8 cellular contexts compared by ENCODE assay signal in genomic region chr16:96935-97381, GRCh38. TPM values are rescaled to one million over a fixed set of nuclear protein-coding genes. Genes with fewer than 3 reads are reported as not detected.
DNase-seq lines count a peak whose midpoint lies in the region; ATAC-seq and TF ChIP-seq lines count a peak whose summit lies in the region.

No MANE protein-coding gene starts in this region.

- peak; percentile 99 for TF ChIP-seq CTCF in AG09319 (IDR thresholded peaks at IDR 0.05; ENCODE audit: low read depth, low read length)

- no peaks in the 10 kb centered on the region for H3K9me3 ChIP-seq in mesenchymal stem cell (ENCODE audit: control insufficient read depth, low read length)

- no peak overlapping the region for H3K27ac ChIP-seq in mesenchymal stem cell (ENCODE audit: low read length, poor library complexity, severe bottlenecking)

- no peak overlapping the region for H3K4ac ChIP-seq in mesenchymal stem cell (ENCODE audit: low read depth in 1 of 2, low read length in 2 of 2)

- H2BK15ac ChIP-seq in mesenchymal stem cell (ENCODE audit: low read depth, poor library complexity, severe bottlenecking): no peak overlapping the region

- H3K79me1 ChIP-seq in mesenchymal stem cell (replicated peaks; ENCODE audit: low read length, poor library complexity, severe bottlenecking): peaks cover 13% of the 10 kb centered on the region

- H3K23ac ChIP-seq in mesenchymal stem cell (ENCODE audit: low read length in 2 of 2): no peak overlapping the region

- H3K4me1 ChIP-seq in mesenchymal stem cell (ENCODE audit: control insufficient read depth, insufficient read depth, low read depth, low read length): peaks cover 44% of the 10 kb centered on the region

- no peak overlapping the region for H2AK5ac ChIP-seq in mesenchymal stem cell (ENCODE audit: low read length, severe bottlenecking)

- H2BK120ac ChIP-seq in mesenchymal stem cell (ENCODE audit: low read depth, low read length): no peak overlapping the region

- no peak overlapping the region for H3K9ac ChIP-seq in mesenchymal stem cell (ENCODE audit: low read length)

- H2AFZ ChIP-seq in mesenchymal stem cell (ENCODE audit: low read depth, low read length): no peak overlapping the region

- no peak overlapping the region for H4K91ac ChIP-seq in mesenchymal stem cell (ENCODE audit: low read length)

- H4K8ac ChIP-seq in mesenchymal stem cell (ENCODE audit: low read length): no peak overlapping the region

- no peaks in the 10 kb centered on the region for H3K27me3 ChIP-seq in mesenchymal stem cell (ENCODE audit: control insufficient read depth in 1 of 2, insufficient read depth in 1 of 2, low read length in 2 of 2)

- ATAC-seq in GM18861 (IDR thresholded peaks at IDR 0.05; ENCODE audit: unreplicated experiment) (peak; percentile 70), HG03565 (IDR thresholded peaks at IDR 0.05; ENCODE audit: unreplicated experiment) (peak; percentile 81)

- WGBS in mesenchymal stem cell: 11% methylated on average over 11 of the region's 11 CpGs

- H2BK5ac ChIP-seq in mesenchymal stem cell (ENCODE audit: low read depth, low read length, poor library complexity, severe bottlenecking): no peak overlapping the region

- no peak overlapping the region for H3K4me3 ChIP-seq in mesenchymal stem cell (ENCODE audit: insufficient read depth in 1 of 2, low read depth in 1 of 2, low read length in 2 of 2)

- no peak overlapping the region for H3K14ac ChIP-seq in mesenchymal stem cell (ENCODE audit: low read length in 2 of 2)

- H3K36me3 ChIP-seq in mesenchymal stem cell (ENCODE audit: control insufficient read depth in 1 of 2, insufficient read depth in 2 of 2, low read depth in 1 of 2, low read length in 2 of 2): peaks cover 62 to 64% of the 10 kb centered on the region in 2 experiments

- no peak overlapping the region for H2BK12ac ChIP-seq in mesenchymal stem cell (ENCODE audit: low read length in 2 of 2)

- peak; percentile 74 for DNase-seq in AG09319 (ENCODE audit: extremely low read depth, low read depth)
- DNase-seq in NK-92 (lab: John Stamatoyannopoulos, UW; ENCODE audit: unreplicated experiment): peak; percentile 56
- DNase-seq in activated CD8-positive, alpha-beta memory T cell treated with anti-CD3 and anti-CD28 coated beads for 1 hour (ENCODE audit: extremely low read depth in 1 of 2, low read depth in 1 of 2): peak; percentile 66 to 83
- peak; percentile 84 for DNase-seq in effector CD4-positive, alpha-beta T cell
- peak; percentile 91 for DNase-seq in mesenchymal stem cell
- peak; percentile 76 to 78 for DNase-seq in stimulated activated CD8-positive, alpha-beta memory T cell treated with anti-CD3 and anti-CD28 coated beads, Interleukin-4, amount 100 ng/mL, for 1 hour (ENCODE audit: low read depth in 2 of 2, low spot score in 1 of 2)

- no peak overlapping the region for H3K4me2 ChIP-seq in mesenchymal stem cell (ENCODE audit: low read length, poor library complexity, severe bottlenecking)

- H3K18ac ChIP-seq in mesenchymal stem cell (ENCODE audit: low read depth in 1 of 2, low read length in 2 of 2): no peak overlapping the region

RNA-seq across cellular contexts. Expression of gene MPG, which starts 18.9 kb away (rescaled TPM):
- polyA plus RNA-seq in mesenchymal stem cell (2013, experiment 1 of 2): 156 TPM
- polyA plus RNA-seq in mesenchymal stem cell (2013, experiment 2 of 2): 156 TPM

RNA-seq across cellular contexts. Expression of gene RHBDF1, which starts 24.5 kb away (rescaled TPM):
- polyA plus RNA-seq in mesenchymal stem cell (2013, experiment 1 of 2): 73.8 TPM
- polyA plus RNA-seq in mesenchymal stem cell (2013, experiment 2 of 2): 69.6 TPM

RNA-seq across cellular contexts. Expression of gene NPRL3, which starts 41.5 kb away (rescaled TPM):
- 43.1 TPM for polyA plus RNA-seq in mesenchymal stem cell (2013, experiment 1 of 2)
- 41.6 TPM for polyA plus RNA-seq in mesenchymal stem cell (2013, experiment 2 of 2)

RNA-seq across cellular contexts. Expression of gene SNRNP25, which starts 43.3 kb away (rescaled TPM):
- 22.6 TPM for polyA plus RNA-seq in mesenchymal stem cell (2013, experiment 1 of 2)
- polyA plus RNA-seq in mesenchymal stem cell (2013, experiment 2 of 2): 24.2 TPM

RNA-seq across cellular contexts. Expression of gene POLR3K, which starts 43.5 kb away (rescaled TPM):
- 8.4 TPM for polyA plus RNA-seq in mesenchymal stem cell (2013, experiment 1 of 2)
- polyA plus RNA-seq in mesenchymal stem cell (2013, experiment 2 of 2): 8.7 TPM
